Comparison of ENCODE assay signal across 7 cellular contexts in genomic region chr20:31723282-31724078, GRCh38. TPM values are rescaled to one million over a fixed set of nuclear protein-coding genes. Genes with fewer than 3 reads are reported as not detected.
DNase-seq lines count a peak whose midpoint lies in the region; ATAC-seq and TF ChIP-seq lines count a peak whose summit lies in the region.

No MANE protein-coding gene starts in this region.

- ATAC-seq in GM18502 (IDR thresholded peaks at IDR 0.05; ENCODE audit: poor library complexity, unreplicated experiment): peak; percentile 88
- ATAC-seq in HG02943 (IDR thresholded peaks at IDR 0.05; ENCODE audit: low read depth, unreplicated experiment): peak; percentile 83

- peaks cover 0 to 10% of the 10 kb centered on the region in 2 donors for H3K4me1 ChIP-seq in ascending aorta

- H3K9me3 ChIP-seq in ascending aorta: no peaks in the 10 kb centered on the region

- peak; percentile 92 for DNase-seq in NCI-H1694 treated with DMSO at 0.1 percent for 48 hours (lab: John Stamatoyannopoulos, UW)
- peak; percentile 96 to 99 (median 97) for DNase-seq in T-helper 2 cell
- DNase-seq in ascending aorta (ENCODE audit: low spot score in 2 of 2): peak; percentile 83 to 98
- peak; percentile 99 for DNase-seq in hepatic stellate cell (ENCODE audit: low spot score)
- DNase-seq in retina: peak; percentile 100

- H3K27me3 ChIP-seq in ascending aorta: no peaks in the 10 kb centered on the region

- peak overlapping the region; percentile 71 to 82 for H3K4me3 ChIP-seq in ascending aorta

- peaks cover 0 to 13% of the 10 kb centered on the region in 2 donors for H3K36me3 ChIP-seq in ascending aorta

- intact Hi-C loops in ascending aorta (cut with DNase I): loop anchor here (1.0 to 10.0 kb wide), 5 partner anchors 25 to 163 kb away; partner anchors contain the start of gene FOXS1

- peak overlapping the region; percentile 95 to 98 for H3K27ac ChIP-seq in ascending aorta

- peak; percentile 91 to 96 (median 91) for TF ChIP-seq CTCF in ascending aorta (IDR thresholded peaks at IDR 0.05)

RNA-seq across cellular contexts. Expression of gene BCL2L1, which starts 0.8 kb away (rescaled TPM):
- 200 TPM for total RNA-seq in ascending aorta

RNA-seq across cellular contexts. Expression of gene TPX2, which starts 15.6 kb away (rescaled TPM):
- not detected for total RNA-seq in ascending aorta

Comparison
In these comparisons a context has a peak if more than half of its experiments do, and no peak if none do; other contexts are left out.
1. Peak in every context shown above with its lines: DNase-seq, ATAC-seq, H3K4me3 ChIP-seq and H3K27ac ChIP-seq.